15 cellular contexts compared by ENCODE assay signal in the genomic region with DNA sequence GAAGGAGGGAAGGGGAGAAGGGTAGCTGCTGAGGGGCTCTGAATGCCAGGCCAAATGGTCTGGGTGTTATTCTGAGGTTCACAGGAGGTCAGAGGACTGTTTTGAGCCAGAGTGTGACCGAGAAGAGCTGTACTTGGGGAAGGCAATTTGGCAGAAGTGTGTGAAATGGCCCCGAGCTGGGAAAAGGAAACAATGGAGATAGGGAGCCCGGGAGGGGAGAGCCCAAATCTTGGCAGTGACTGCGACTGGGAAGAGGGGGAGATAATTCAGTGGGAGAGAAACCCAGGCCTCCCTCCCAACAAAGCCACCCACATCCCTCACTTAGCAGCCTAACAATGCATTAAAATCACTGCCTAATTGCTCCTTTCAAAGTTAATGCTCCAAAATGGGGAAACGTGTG. TPM values are rescaled to one million over a fixed set of nuclear protein-coding genes. Genes with fewer than 3 reads are reported as not detected.
"Had no signal": no experiment of that assay in that cellular context is flagged by ENCODE, and none has a peak within 500 bp of the region (broad histone marks: within the 10 kb centered on the region; RNA-seq: fewer than 3 reads in every experiment).

No MANE protein-coding gene starts in this region.

- H3K4me1 ChIP-seq: body of pancreas had no signal

- H3K4me3 ChIP-seq: body of pancreas, stomach, thoracic aorta had no signal

- ATAC-seq: activated naive CD4-positive, alpha-beta T cell treated with anti-CD3 and anti-CD28 coated beads, Interleukin-2, amount 50 U/mL, for 72 hours; activated T-cell treated with anti-CD3 and anti-CD28 coated beads, Interleukin-2, amount 50 U/mL, for 4 hours; body of pancreas had no signal

- H3K27ac ChIP-seq: body of pancreas, stomach, thoracic aorta had no signal

- DNase-seq: activated CD4-positive, alpha-beta memory T cell treated with anti-CD3 and anti-CD28 coated beads for 36 hours; activated CD4-positive, CD25-positive, alpha-beta regulatory T cell treated with anti-CD3 and anti-CD28 coated beads, Interleukin-2, amount 50 U/mL, for 72 hours; activated effector memory CD4-positive, alpha-beta T cell treated with anti-CD3 and anti-CD28 coated beads, Interleukin-2, amount 50 U/mL, for 16 hours; activated T-cell treated with anti-CD3 and anti-CD28 coated beads, Interleukin-2, amount 50 U/mL, for 4 hours; amniotic stem cell; body of pancreas; effector memory CD4-positive, alpha-beta T cell; mesenchymal stem cell; stimulated activated CD4-positive, alpha-beta T cell treated with anti-CD3 and anti-CD28 coated beads, Interleukin-4, amount 100 ng/mL, for 4 hours; stomach had no signal

- H3K36me3 ChIP-seq: stomach, thoracic aorta had no signal

- H3K9me3 ChIP-seq: body of pancreas, stomach, thoracic aorta had no signal

- H3K27me3 ChIP-seq: body of pancreas, stomach had no signal

RNA-seq across cellular contexts. Expression of gene LRRC52, which starts 17.0 kb away (rescaled TPM):
- total RNA-seq: activated CD4-positive, alpha-beta memory T cell treated with anti-CD3 and anti-CD28 coated beads for 36 hours; activated naive CD4-positive, alpha-beta T cell treated with anti-CD3 and anti-CD28 coated beads, Interleukin-2, amount 50 U/mL, for 72 hours; activated T-cell treated with anti-CD3 and anti-CD28 coated beads, Interleukin-2, amount 50 U/mL, for 4 hours; body of pancreas; epithelial cell of proximal tubule; osteocyte; stomach; thoracic aorta had no signal
- polyA plus RNA-seq: neural cell, stomach had no signal
